8 cellular contexts compared by ENCODE assay signal in genomic region chr1:231931846-231932454, GRCh38.
DNase-seq lines count a peak whose midpoint lies in the region; ATAC-seq and TF ChIP-seq lines count a peak whose summit lies in the region.

No MANE protein-coding gene starts in this region.

- H3K36me3 ChIP-seq in A673 (ENCODE audit: insufficient read depth, low read length, poor library complexity, severe bottlenecking) = no peaks in the 10 kb centered on the region
- H3K36me3 ChIP-seq in hepatocyte (replicated peaks; ENCODE audit: insufficient read depth, low read depth) = no peaks in the 10 kb centered on the region
- no peaks in the 10 kb centered on the region for H3K36me3 ChIP-seq in thoracic aorta
- H3K36me3 ChIP-seq in uterus = no peaks in the 10 kb centered on the region

- H3K79me2 ChIP-seq in hepatocyte = no peaks in the 10 kb centered on the region

- H3K27ac ChIP-seq in A673 (ENCODE audit: low read depth, low read length, poor library complexity, severe bottlenecking) = no peak overlapping the region
- no peak overlapping the region for H3K27ac ChIP-seq in hepatocyte
- H3K27ac ChIP-seq in thoracic aorta = no peak overlapping the region
- H3K27ac ChIP-seq in uterus = no peak overlapping the region

- ATAC-seq in thoracic aorta (ENCODE audit: insufficient number of reproducible peaks, low FRiP score, low read depth) (no peak), GM21786 (IDR thresholded peaks at IDR 0.05; ENCODE audit: unreplicated experiment) (no peak)

- peaks cover 46% of the 10 kb centered on the region for H3K4me1 ChIP-seq in A673 (ENCODE audit: insufficient read depth, low read length, poor library complexity, severe bottlenecking)
- H3K4me1 ChIP-seq in hepatocyte (ENCODE audit: insufficient read depth) = peaks cover 37% of the 10 kb centered on the region
- H3K4me1 ChIP-seq in thoracic aorta (ENCODE audit: control insufficient read depth in 1 of 2, low read depth in 2 of 2) = peaks cover 0 to 33% of the 10 kb centered on the region in 2 donors
- H3K4me1 ChIP-seq in uterus = no peaks in the 10 kb centered on the region

- H3K27me3 ChIP-seq in A673 (replicated peaks; ENCODE audit: insufficient read depth, low read depth, low read length, poor library complexity) = no peaks in the 10 kb centered on the region
- H3K27me3 ChIP-seq in hepatocyte = no peaks in the 10 kb centered on the region
- H3K27me3 ChIP-seq in thoracic aorta (replicated peaks; ENCODE audit: insufficient read depth) = no peaks in the 10 kb centered on the region
- no peaks in the 10 kb centered on the region for H3K27me3 ChIP-seq in uterus

- H3K9me3 ChIP-seq in A673 (ENCODE audit: low read depth, low read length, poor library complexity, severe bottlenecking) = peaks cover 10% of the 10 kb centered on the region
- no peaks in the 10 kb centered on the region for H3K9me3 ChIP-seq in hepatocyte (ENCODE audit: low read depth)
- H3K9me3 ChIP-seq in thoracic aorta = no peaks in the 10 kb centered on the region
- peaks cover 0 to 5% of the 10 kb centered on the region in 2 donors for H3K9me3 ChIP-seq in uterus

- WGBS in hepatocyte (ENCODE audit: low lambda C conversion rate, missing lambda C conversion rate) = 81% methylated on average over 4 of the region's 4 CpGs

- POLR2A ChIA-PET in A673 (lab: Charles Lee; ENCODE audit: low non-redundant PET) = no interaction called here

- no peaks in the 10 kb centered on the region for H4K20me1 ChIP-seq in hepatocyte (ENCODE audit: insufficient read depth, poor library complexity, severe bottlenecking)

- H3K4me3 ChIP-seq in A673 (ENCODE audit: low read depth, low read length, poor library complexity, severe bottlenecking) (no peak overlapping the region), hepatocyte (no peak overlapping the region), thoracic aorta (no peak overlapping the region), uterus (no peak overlapping the region)

- peak; percentile 69 for TF ChIP-seq CTCF in A673 (conservative IDR thresholded peaks at IDR 0.05; ENCODE audit: low read depth, low read length)
- TF ChIP-seq CTCF in GM20000 (IDR thresholded peaks at IDR 0.05; ENCODE audit: extremely low read depth, missing control alignments) = peak; percentile 29
- TF ChIP-seq CTCF in hepatocyte (IDR thresholded peaks at IDR 0.05; ENCODE audit: poor library complexity) = peak; percentile 34
- TF ChIP-seq CTCF in thoracic aorta (IDR thresholded peaks at IDR 0.05) = peak; percentile 22
- no peak for TF ChIP-seq CTCF in uterus (IDR thresholded peaks at IDR 0.05)

- intact Hi-C loops in A673 (cut with micrococcal nuclease; ENCODE audit: unreplicated experiment) (no loop called here), uterus (cut with DNase I; ENCODE audit: low total_unique reads) (no loop called here)

- DNase-seq in A673 (ENCODE audit: low spot score) (peak; percentile 47), GM20000 (ENCODE audit: low spot score) (peak; percentile 16), hepatocyte (ENCODE audit: low spot score) (no peak), thoracic aorta (ENCODE audit: low spot score) (no peak), uterus (no peak), dedifferentiated amniotic fluid mesenchymal stem cell (ENCODE audit: extremely low spot score) (no peak)
- DNase-seq in activated CD4-positive, alpha-beta T cell treated with anti-CD3 and anti-CD28 coated beads, Interleukin-2, amount 50 U/mL, for 1 hour = peak; percentile 18

- CTCF ChIA-PET in A673 (lab: Charles Lee) = no interaction called here

- H3K9me2 ChIP-seq in hepatocyte (replicated peaks; ENCODE audit: insufficient read depth) = no peaks in the 10 kb centered on the region

- no peak overlapping the region for H3K4me2 ChIP-seq in hepatocyte

- BruUV-seq in A673 (replicated peaks; lab: Mats Ljungman, UMichigan) = no TSS peak

- TF ChIP-seq POLR2A in uterus (IDR thresholded peaks at IDR 0.05) = no peak

- H2AFZ ChIP-seq in hepatocyte = no peak overlapping the region

Comparison
In these comparisons a context has a peak if more than half of its experiments do, and no peak if none do; other contexts are left out.
1. DNase-seq: peak in A673 (single experiment), GM20000 (single experiment) and activated CD4-positive, alpha-beta T cell treated with anti-CD3 and anti-CD28 coated beads, Interleukin-2, amount 50 U/mL, for 1 hour (single experiment); none in hepatocyte (single experiment), thoracic aorta (single experiment), uterus (0 of 2) and dedifferentiated amniotic fluid mesenchymal stem cell (single experiment).
2. CTCF ChIP-seq: peak in A673 (single experiment), GM20000 (single experiment), hepatocyte (single experiment) and thoracic aorta (single experiment); none in uterus (0 of 4).